ENCODE assay signal across 1 cellular context in the genomic region with DNA sequence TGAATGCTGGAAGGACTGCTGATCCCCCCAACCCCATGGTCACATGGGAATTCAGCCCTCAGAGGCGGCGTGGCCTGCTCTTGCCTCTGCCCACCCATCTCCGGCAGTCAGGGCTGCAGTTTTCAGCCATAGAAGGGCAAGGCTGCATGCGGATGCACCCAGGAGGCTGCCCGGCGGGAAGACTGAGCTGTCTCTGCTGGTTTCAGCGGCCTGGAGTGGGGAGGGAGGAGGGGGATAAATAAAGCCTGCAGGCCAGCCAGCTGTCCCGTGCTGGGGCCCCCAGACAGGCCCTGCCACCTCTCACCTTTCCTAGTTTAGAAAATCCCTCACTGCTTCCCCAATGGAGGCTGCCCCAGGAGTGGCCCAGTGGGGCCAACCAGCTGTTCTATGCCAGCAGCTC.
TF ChIP-seq lines count a peak whose summit lies in the region.

No MANE protein-coding gene starts in this region.

TF ChIP-seq in HepG2, 621 proteins besides CTCF, POLR2A, EP300 and RAD21:
- 0 out of 2 replicates have a peak, but pooled peaks have one; percentile 47 for TF ChIP-seq ZBTB38 (CRISPR knock-in tag; IDR thresholded peaks at IDR 0.05)
- TF ChIP-seq HNF1A (IDR thresholded peaks at IDR 0.05; ENCODE audit: low read depth) = no peak
- TF ChIP-seq HNF1A (CRISPR knock-in tag; IDR thresholded peaks at IDR 0.05; ENCODE audit: borderline replicate concordance) = no peak
- TF ChIP-seq SATB2 (CRISPR knock-in tag; IDR thresholded peaks at IDR 0.05) = no peak
- TF ChIP-seq ZBTB33 (CRISPR knock-in tag; IDR thresholded peaks at IDR 0.05) = peak; percentile 76
- peak; percentile 61 for TF ChIP-seq AGO2 (optimal IDR thresholded peaks at IDR 0.05; ENCODE audit: low read depth, low read length)
